In genomic region chr11:98965358-98965757, GRCh38 we compare ENCODE assay signal across 37 cellular contexts. TPM values are rescaled to one million over a fixed set of nuclear protein-coding genes. Genes with fewer than 3 reads are reported as not detected.
"Had no signal": no experiment of that assay in that cellular context is flagged by ENCODE, and none has a peak within 500 bp of the region (broad histone marks: within the 10 kb centered on the region; RNA-seq: fewer than 3 reads in every experiment).

No MANE protein-coding gene starts in this region.

- H3K4me1 ChIP-seq: adrenal gland, body of pancreas, colonic mucosa, esophagus squamous epithelium, gastroesophageal sphincter had no signal

- H3K27ac ChIP-seq: adrenal gland, body of pancreas, colonic mucosa, epithelial cell of prostate, esophagus squamous epithelium, gastroesophageal sphincter had no signal

- H3K27ac Mint-ChIP-seq: activated CD4-positive, alpha-beta memory T cell treated with anti-CD3 and anti-CD28 coated beads for 36 hours; activated CD4-positive, alpha-beta T cell treated with anti-CD3 and anti-CD28 coated beads for 36 hours; activated CD4-positive, alpha-beta T cell treated with anti-CD3 and anti-CD28 coated beads, Interleukin-2, amount 10 ng/mL, durations not matched to agents 24 days and 14 days; activated CD8-positive, alpha-beta memory T cell treated with anti-CD3 and anti-CD28 coated beads, Interleukin-2, amount 10 ng/mL, durations not matched to agents 7 days and 5 days; activated CD8-positive, alpha-beta T cell treated with anti-CD3 and anti-CD28 coated beads, Interleukin-2, amount 10 ng/mL, durations not matched to agents 7 days and 5 days; activated naive CD4-positive, alpha-beta T cell treated with anti-CD3 and anti-CD28 coated beads, Interleukin-2, amount 50 U/mL, for 24 hours; activated naive CD8-positive, alpha-beta T cell treated with anti-CD3 and anti-CD28 coated beads for 36 hours; activated naive CD8-positive, alpha-beta T cell treated with anti-CD3 and anti-CD28 coated beads, Interleukin-2, amount 50 U/mL, for 24 hours; activated T-helper 1 cell treated with anti-CD3 and anti-CD28 coated beads, Interleukin-12 subunit alpha, Interleukin-12 subunit beta, Interleukin-2, Interleukin-4 antibody, amounts not matched to agents 30 ng/mL and 10 ng/mL and 1 ng/mL, durations not matched to agents 14 hours and 24 hours and 36 hours; activated T-helper 2 cell treated with anti-CD3 and anti-CD28 coated beads, Interferon-gamma antibody, Interleukin-2, Interleukin-4, amounts not matched to agents 10 μg/mL and 5 μg/mL and 100 μg/mL, durations not matched to agents 14 hours and 24 hours and 36 hours; T-helper 17 cell had no signal

- H3K9me3 Mint-ChIP-seq: activated CD4-positive, alpha-beta T cell treated with anti-CD3 and anti-CD28 coated beads, Interleukin-2, amount 10 ng/mL, durations not matched to agents 24 days and 14 days; activated naive CD4-positive, alpha-beta T cell treated with anti-CD3 and anti-CD28 coated beads for 36 hours; activated naive CD8-positive, alpha-beta T cell treated with anti-CD3 and anti-CD28 coated beads for 36 hours; activated T-helper 1 cell treated with anti-CD3 and anti-CD28 coated beads, Interleukin-12 subunit alpha, Interleukin-12 subunit beta, Interleukin-2, Interleukin-4 antibody, amounts not matched to agents 30 ng/mL and 10 ng/mL and 1 ng/mL, durations not matched to agents 14 hours and 24 hours and 36 hours had no signal

- H3K4me3 ChIP-seq: adrenal gland, body of pancreas, colonic mucosa, esophagus squamous epithelium, gastroesophageal sphincter had no signal

- H3K36me3 ChIP-seq: adrenal gland, colonic mucosa, esophagus squamous epithelium, gastroesophageal sphincter had no signal

- H3K36me3 Mint-ChIP-seq: activated CD4-positive, alpha-beta memory T cell treated with anti-CD3 and anti-CD28 coated beads for 36 hours; activated CD8-positive, alpha-beta memory T cell treated with anti-CD3 and anti-CD28 coated beads, Interleukin-2, amount 10 ng/mL, durations not matched to agents 7 days and 5 days; activated naive CD4-positive, alpha-beta T cell treated with anti-CD3 and anti-CD28 coated beads, Interleukin-2, amount 50 U/mL, for 24 hours; activated naive CD8-positive, alpha-beta T cell treated with anti-CD3 and anti-CD28 coated beads for 36 hours had no signal

- H3K9me3 ChIP-seq: body of pancreas, colonic mucosa, esophagus squamous epithelium, gastroesophageal sphincter had no signal

- DNase-seq: activated CD4-positive, alpha-beta memory T cell treated with anti-CD3 and anti-CD28 coated beads for 36 hours; activated CD4-positive, alpha-beta T cell treated with anti-CD3 and anti-CD28 coated beads for 36 hours; activated CD4-positive, alpha-beta T cell treated with anti-CD3 and anti-CD28 coated beads, Interleukin-2, amount 10 ng/mL, durations not matched to agents 24 days and 14 days; activated CD4-positive, CD25-positive, alpha-beta regulatory T cell; activated CD4-positive, CD25-positive, alpha-beta regulatory T cell treated with anti-CD3 and anti-CD28 coated beads, Interleukin-2, amount 50 U/mL, for 72 hours; activated CD8-positive, alpha-beta memory T cell treated with anti-CD3 and anti-CD28 coated beads, Interleukin-2, amount 10 ng/mL, durations not matched to agents 7 days and 5 days; activated CD8-positive, alpha-beta memory T cell treated with anti-CD3 and anti-CD28 coated beads, Interleukin-2, amount 50 U/mL, for 4 hours; activated CD8-positive, alpha-beta T cell treated with anti-CD3 and anti-CD28 coated beads, Interleukin-2, amount 10 ng/mL, durations not matched to agents 7 days and 5 days; activated effector memory CD4-positive, alpha-beta T cell treated with anti-CD3 and anti-CD28 coated beads, Interleukin-2, amount 50 U/mL, for 16 hours; activated naive CD4-positive, alpha-beta T cell treated with anti-CD3 and anti-CD28 coated beads for 36 hours; activated naive CD8-positive, alpha-beta T cell treated with anti-CD3 and anti-CD28 coated beads for 36 hours; activated naive CD8-positive, alpha-beta T cell treated with anti-CD3 and anti-CD28 coated beads, Interleukin-2, amount 50 U/mL, for 24 hours; activated T-cell treated with anti-CD3 and anti-CD28 coated beads, Interleukin-2, amount 50 U/mL, for 1 hour; activated T-cell treated with anti-CD3 and anti-CD28 coated beads, Interleukin-2, amount 50 U/mL, for 48 hours; adrenal gland; amygdala; aorta; body of pancreas; caudate nucleus; cerebellar nuclear complex; colonic mucosa; effector CD8-positive, alpha-beta T cell; esophagus squamous epithelium; foreskin melanocyte; T-helper 1 cell; T-helper 17 cell had no signal

- H3K27me3 Mint-ChIP-seq: activated CD4-positive, alpha-beta memory T cell treated with anti-CD3 and anti-CD28 coated beads for 36 hours; activated CD4-positive, alpha-beta T cell treated with anti-CD3 and anti-CD28 coated beads for 36 hours; activated CD4-positive, alpha-beta T cell treated with anti-CD3 and anti-CD28 coated beads, Interleukin-2, amount 10 ng/mL, durations not matched to agents 24 days and 14 days; activated CD8-positive, alpha-beta memory T cell treated with anti-CD3 and anti-CD28 coated beads, Interleukin-2, amount 10 ng/mL, durations not matched to agents 7 days and 5 days; activated naive CD4-positive, alpha-beta T cell treated with anti-CD3 and anti-CD28 coated beads, Interleukin-2, amount 50 U/mL, for 24 hours; activated naive CD8-positive, alpha-beta T cell treated with anti-CD3 and anti-CD28 coated beads for 36 hours; activated naive CD8-positive, alpha-beta T cell treated with anti-CD3 and anti-CD28 coated beads, Interleukin-2, amount 50 U/mL, for 24 hours; T-helper 17 cell had no signal

- H3K27me3 ChIP-seq: adrenal gland, body of pancreas, colonic mucosa, esophagus squamous epithelium, gastroesophageal sphincter had no signal

- H3K4me1 Mint-ChIP-seq: activated CD4-positive, alpha-beta T cell treated with anti-CD3 and anti-CD28 coated beads for 36 hours; activated CD4-positive, alpha-beta T cell treated with anti-CD3 and anti-CD28 coated beads, Interleukin-2, amount 10 ng/mL, durations not matched to agents 24 days and 14 days; activated CD8-positive, alpha-beta memory T cell treated with anti-CD3 and anti-CD28 coated beads, Interleukin-2, amount 10 ng/mL, durations not matched to agents 7 days and 5 days; activated naive CD4-positive, alpha-beta T cell treated with anti-CD3 and anti-CD28 coated beads, Interleukin-2, amount 50 U/mL, for 24 hours; activated naive CD8-positive, alpha-beta T cell treated with anti-CD3 and anti-CD28 coated beads for 36 hours; activated naive CD8-positive, alpha-beta T cell treated with anti-CD3 and anti-CD28 coated beads, Interleukin-2, amount 50 U/mL, for 24 hours; T-helper 17 cell had no signal

- H3K4me3 Mint-ChIP-seq: activated CD4-positive, alpha-beta memory T cell treated with anti-CD3 and anti-CD28 coated beads for 36 hours; activated CD4-positive, alpha-beta T cell treated with anti-CD3 and anti-CD28 coated beads for 36 hours; activated CD4-positive, alpha-beta T cell treated with anti-CD3 and anti-CD28 coated beads, Interleukin-2, amount 10 ng/mL, durations not matched to agents 24 days and 14 days; activated CD8-positive, alpha-beta memory T cell treated with anti-CD3 and anti-CD28 coated beads, Interleukin-2, amount 10 ng/mL, durations not matched to agents 7 days and 5 days; activated CD8-positive, alpha-beta T cell treated with anti-CD3 and anti-CD28 coated beads, Interleukin-2, amount 10 ng/mL, durations not matched to agents 7 days and 5 days; activated naive CD4-positive, alpha-beta T cell treated with anti-CD3 and anti-CD28 coated beads for 36 hours; activated naive CD4-positive, alpha-beta T cell treated with anti-CD3 and anti-CD28 coated beads, Interleukin-2, amount 50 U/mL, for 24 hours; activated naive CD8-positive, alpha-beta T cell treated with anti-CD3 and anti-CD28 coated beads for 36 hours; activated naive CD8-positive, alpha-beta T cell treated with anti-CD3 and anti-CD28 coated beads, Interleukin-2, amount 50 U/mL, for 24 hours; activated T-helper 1 cell treated with anti-CD3 and anti-CD28 coated beads, Interleukin-12 subunit alpha, Interleukin-12 subunit beta, Interleukin-2, Interleukin-4 antibody, amounts not matched to agents 30 ng/mL and 10 ng/mL and 1 ng/mL, durations not matched to agents 14 hours and 24 hours and 36 hours; T-helper 17 cell had no signal

RNA-seq across cellular contexts. Expression of gene CNTN5, which starts 55.4 kb away (rescaled TPM):
- total RNA-seq: activated CD4-positive, alpha-beta memory T cell treated with anti-CD3 and anti-CD28 coated beads for 36 hours; activated CD4-positive, alpha-beta T cell treated with anti-CD3 and anti-CD28 coated beads for 36 hours; activated CD4-positive, alpha-beta T cell treated with anti-CD3 and anti-CD28 coated beads, Interleukin-2, amount 10 ng/mL, durations not matched to agents 24 days and 14 days; activated CD8-positive, alpha-beta memory T cell treated with anti-CD3 and anti-CD28 coated beads for 36 hours; activated CD8-positive, alpha-beta memory T cell treated with anti-CD3 and anti-CD28 coated beads, Interleukin-2, amount 10 ng/mL, durations not matched to agents 7 days and 5 days; activated CD8-positive, alpha-beta T cell treated with anti-CD3 and anti-CD28 coated beads, Interleukin-2, amount 10 ng/mL, durations not matched to agents 7 days and 5 days; activated naive CD4-positive, alpha-beta T cell treated with anti-CD3 and anti-CD28 coated beads for 36 hours; activated naive CD8-positive, alpha-beta T cell treated with anti-CD3 and anti-CD28 coated beads for 36 hours; activated T-helper 1 cell treated with anti-CD3 and anti-CD28 coated beads, Interleukin-12 subunit alpha, Interleukin-12 subunit beta, Interleukin-2, Interleukin-4 antibody, amounts not matched to agents 30 ng/mL and 10 ng/mL and 1 ng/mL, durations not matched to agents 14 hours and 24 hours and 36 hours; activated T-helper 2 cell treated with anti-CD3 and anti-CD28 coated beads, Interferon-gamma antibody, Interleukin-2, Interleukin-4, amounts not matched to agents 10 μg/mL and 5 μg/mL and 100 μg/mL, durations not matched to agents 14 hours and 24 hours and 36 hours; colonic mucosa; dermis microvascular lymphatic vessel endothelial cell; endothelial cell of umbilical vein; fibroblast of lung; glomerular endothelial cell; T-helper 17 cell had no signal
- polyA plus RNA-seq: endothelial cell of umbilical vein, esophagus had no signal
